In the genomic region with DNA sequence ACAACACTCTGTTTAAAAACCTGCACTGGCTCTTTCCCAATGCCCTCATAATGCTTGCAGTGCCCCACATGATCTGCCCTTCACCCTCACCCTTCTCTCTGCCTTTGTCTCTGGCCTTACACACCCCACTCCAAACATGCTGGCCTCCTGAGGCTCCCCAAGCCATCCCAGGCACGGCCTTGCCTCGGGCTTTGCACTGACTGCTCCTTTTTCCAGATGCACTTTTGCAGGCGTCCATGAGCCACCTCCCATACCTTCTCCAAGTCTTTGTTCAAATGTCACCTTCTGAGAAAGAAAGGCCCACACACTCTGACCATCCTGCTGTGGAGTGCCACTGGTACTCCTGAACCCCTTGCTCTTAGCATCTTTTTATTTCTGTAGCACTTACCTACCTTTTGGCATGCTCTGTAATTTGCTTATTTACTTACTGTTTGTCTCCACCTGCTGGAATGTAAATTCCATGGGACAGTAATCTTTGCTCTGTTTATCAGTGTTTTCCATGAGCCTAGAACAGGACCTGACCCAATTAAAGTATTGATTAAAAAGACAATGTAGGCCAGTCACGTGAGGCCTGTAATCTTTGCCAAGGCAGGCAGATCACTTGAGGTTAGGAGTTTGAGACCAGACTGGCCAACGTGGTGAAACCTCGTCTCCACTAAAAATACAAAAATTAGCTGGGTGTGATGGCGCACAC, we compare ENCODE assay signal across 3 cellular contexts.
A peak's percentile ranks its signal among the peaks of the same experiment; 100 is the strongest.
TF ChIP-seq lines count a peak whose summit lies in the region.

No MANE protein-coding gene starts in this region.

TF ChIP-seq in HCT116, 20 proteins besides CTCF, POLR2A, EP300 and RAD21 (continues in another document):
- no peak for TF ChIP-seq CBX3 (IDR thresholded peaks at IDR 0.05; ENCODE audit: low read depth)
- TF ChIP-seq, protein P1, sequence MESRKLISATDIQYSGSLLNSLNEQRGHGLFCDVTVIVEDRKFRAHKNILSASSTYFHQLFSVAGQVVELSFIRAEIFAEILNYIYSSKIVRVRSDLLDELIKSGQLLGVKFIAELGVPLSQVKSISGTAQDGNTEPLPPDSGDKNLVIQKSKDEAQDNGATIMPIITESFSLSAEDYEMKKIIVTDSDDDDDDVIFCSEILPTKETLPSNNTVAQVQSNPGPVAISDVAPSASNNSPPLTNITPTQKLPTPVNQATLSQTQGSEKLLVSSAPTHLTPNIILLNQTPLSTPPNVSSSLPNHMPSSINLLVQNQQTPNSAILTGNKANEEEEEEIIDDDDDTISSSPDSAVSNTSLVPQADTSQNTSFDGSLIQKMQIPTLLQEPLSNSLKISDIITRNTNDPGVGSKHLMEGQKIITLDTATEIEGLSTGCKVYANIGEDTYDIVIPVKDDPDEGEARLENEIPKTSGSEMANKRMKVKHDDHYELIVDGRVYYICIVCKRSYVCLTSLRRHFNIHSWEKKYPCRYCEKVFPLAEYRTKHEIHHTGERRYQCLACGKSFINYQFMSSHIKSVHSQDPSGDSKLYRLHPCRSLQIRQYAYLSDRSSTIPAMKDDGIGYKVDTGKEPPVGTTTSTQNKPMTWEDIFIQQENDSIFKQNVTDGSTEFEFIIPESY (IDR thresholded peaks at IDR 0.05; ENCODE audit: extremely low read depth, insufficient replicate concordance, low read length), result no peak
- TF ChIP-seq TCF7L2 (IDR thresholded peaks at IDR 0.05; ENCODE audit: borderline replicate concordance, extremely low read depth, insufficient read depth, insufficient read length), result no peak
- TF ChIP-seq YY1 (IDR thresholded peaks at IDR 0.05; ENCODE audit: extremely low read depth, insufficient replicate concordance, low read depth, low read length), result no peak
- TF ChIP-seq EGR1 (IDR thresholded peaks at IDR 0.05; ENCODE audit: low read depth), result no peak
- no peak for TF ChIP-seq SRF (IDR thresholded peaks at IDR 0.05; ENCODE audit: low read depth)
- TF ChIP-seq EZH2 (IDR thresholded peaks at IDR 0.05), result no peak
- TF ChIP-seq, protein P2, sequence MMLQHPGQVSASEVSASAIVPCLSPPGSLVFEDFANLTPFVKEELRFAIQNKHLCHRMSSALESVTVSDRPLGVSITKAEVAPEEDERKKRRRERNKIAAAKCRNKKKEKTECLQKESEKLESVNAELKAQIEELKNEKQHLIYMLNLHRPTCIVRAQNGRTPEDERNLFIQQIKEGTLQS (IDR thresholded peaks at IDR 0.05), result no peak
- TF ChIP-seq POLR2AphosphoS5 (IDR thresholded peaks at IDR 0.05; ENCODE audit: low read depth, low read length), result no peak
- no peak for TF ChIP-seq ELF1 (IDR thresholded peaks at IDR 0.05; ENCODE audit: borderline replicate concordance, low read depth)
- TF ChIP-seq SIN3A (IDR thresholded peaks at IDR 0.05; ENCODE audit: low read depth), result no peak
- TF ChIP-seq, protein P3, sequence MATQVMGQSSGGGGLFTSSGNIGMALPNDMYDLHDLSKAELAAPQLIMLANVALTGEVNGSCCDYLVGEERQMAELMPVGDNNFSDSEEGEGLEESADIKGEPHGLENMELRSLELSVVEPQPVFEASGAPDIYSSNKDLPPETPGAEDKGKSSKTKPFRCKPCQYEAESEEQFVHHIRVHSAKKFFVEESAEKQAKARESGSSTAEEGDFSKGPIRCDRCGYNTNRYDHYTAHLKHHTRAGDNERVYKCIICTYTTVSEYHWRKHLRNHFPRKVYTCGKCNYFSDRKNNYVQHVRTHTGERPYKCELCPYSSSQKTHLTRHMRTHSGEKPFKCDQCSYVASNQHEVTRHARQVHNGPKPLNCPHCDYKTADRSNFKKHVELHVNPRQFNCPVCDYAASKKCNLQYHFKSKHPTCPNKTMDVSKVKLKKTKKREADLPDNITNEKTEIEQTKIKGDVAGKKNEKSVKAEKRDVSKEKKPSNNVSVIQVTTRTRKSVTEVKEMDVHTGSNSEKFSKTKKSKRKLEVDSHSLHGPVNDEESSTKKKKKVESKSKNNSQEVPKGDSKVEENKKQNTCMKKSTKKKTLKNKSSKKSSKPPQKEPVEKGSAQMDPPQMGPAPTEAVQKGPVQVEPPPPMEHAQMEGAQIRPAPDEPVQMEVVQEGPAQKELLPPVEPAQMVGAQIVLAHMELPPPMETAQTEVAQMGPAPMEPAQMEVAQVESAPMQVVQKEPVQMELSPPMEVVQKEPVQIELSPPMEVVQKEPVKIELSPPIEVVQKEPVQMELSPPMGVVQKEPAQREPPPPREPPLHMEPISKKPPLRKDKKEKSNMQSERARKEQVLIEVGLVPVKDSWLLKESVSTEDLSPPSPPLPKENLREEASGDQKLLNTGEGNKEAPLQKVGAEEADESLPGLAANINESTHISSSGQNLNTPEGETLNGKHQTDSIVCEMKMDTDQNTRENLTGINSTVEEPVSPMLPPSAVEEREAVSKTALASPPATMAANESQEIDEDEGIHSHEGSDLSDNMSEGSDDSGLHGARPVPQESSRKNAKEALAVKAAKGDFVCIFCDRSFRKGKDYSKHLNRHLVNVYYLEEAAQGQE (IDR thresholded peaks at IDR 0.05; ENCODE audit: low read depth), result no peak
- TF ChIP-seq FOSL1 (IDR thresholded peaks at IDR 0.05; ENCODE audit: low read depth), result no peak

TF ChIP-seq in K562, 482 proteins besides CTCF, POLR2A, EP300 and RAD21:
- TF ChIP-seq BDP1 (IDR thresholded peaks at IDR 0.05; ENCODE audit: insufficient read depth, insufficient read length), result no peak
- TF ChIP-seq ZNF121 (CRISPR knock-in tag; conservative IDR thresholded peaks at IDR 0.05), result peak; percentile 16; the same call in 1 of the 2 replicates

TF ChIP-seq in HepG2, 621 proteins besides CTCF, POLR2A, EP300 and RAD21 (continues in another document):
- TF ChIP-seq MTF1 (CRISPR knock-in tag; IDR thresholded peaks at IDR 0.05), result no peak
- no peak for TF ChIP-seq RORA (CRISPR knock-in tag; IDR thresholded peaks at IDR 0.05)
- TF ChIP-seq ZNF850 (CRISPR knock-in tag; conservative IDR thresholded peaks at IDR 0.05), result no peak
- TF ChIP-seq SOX6 (IDR thresholded peaks at IDR 0.05), result no peak
- TF ChIP-seq SOX6 (CRISPR knock-in tag; IDR thresholded peaks at IDR 0.05), result peak; percentile 39; the same call in 1 of the 2 replicates
- TF ChIP-seq, protein P4, sequence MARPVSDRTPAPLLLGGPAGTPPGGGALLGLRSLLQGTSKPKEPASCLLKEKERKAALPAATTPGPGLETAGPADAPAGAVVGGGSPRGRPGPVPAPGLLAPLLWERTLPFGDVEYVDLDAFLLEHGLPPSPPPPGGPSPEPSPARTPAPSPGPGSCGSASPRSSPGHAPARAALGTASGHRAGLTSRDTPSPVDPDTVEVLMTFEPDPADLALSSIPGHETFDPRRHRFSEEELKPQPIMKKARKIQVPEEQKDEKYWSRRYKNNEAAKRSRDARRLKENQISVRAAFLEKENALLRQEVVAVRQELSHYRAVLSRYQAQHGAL (CRISPR knock-in tag; IDR thresholded peaks at IDR 0.05; ENCODE audit: not compliant biosample characterization), result no peak
- 0 out of 2 replicates have a peak, but pooled peaks have one; percentile 29 for TF ChIP-seq ZNF274 (CRISPR knock-in tag; IDR thresholded peaks at IDR 0.05)
- TF ChIP-seq KLF13 (CRISPR knock-in tag; IDR thresholded peaks at IDR 0.05), result 0 out of 2 replicates have a peak, but pooled peaks have one; percentile 52
- no peak for TF ChIP-seq MLLT10 (CRISPR knock-in tag; IDR thresholded peaks at IDR 0.05)
- TF ChIP-seq, protein P3 (IDR thresholded peaks at IDR 0.05; ENCODE audit: borderline replicate concordance in 1 of 2, low read depth in 1 of 2, low read length in 2 of 2), result no peak
- TF ChIP-seq, protein P5, sequence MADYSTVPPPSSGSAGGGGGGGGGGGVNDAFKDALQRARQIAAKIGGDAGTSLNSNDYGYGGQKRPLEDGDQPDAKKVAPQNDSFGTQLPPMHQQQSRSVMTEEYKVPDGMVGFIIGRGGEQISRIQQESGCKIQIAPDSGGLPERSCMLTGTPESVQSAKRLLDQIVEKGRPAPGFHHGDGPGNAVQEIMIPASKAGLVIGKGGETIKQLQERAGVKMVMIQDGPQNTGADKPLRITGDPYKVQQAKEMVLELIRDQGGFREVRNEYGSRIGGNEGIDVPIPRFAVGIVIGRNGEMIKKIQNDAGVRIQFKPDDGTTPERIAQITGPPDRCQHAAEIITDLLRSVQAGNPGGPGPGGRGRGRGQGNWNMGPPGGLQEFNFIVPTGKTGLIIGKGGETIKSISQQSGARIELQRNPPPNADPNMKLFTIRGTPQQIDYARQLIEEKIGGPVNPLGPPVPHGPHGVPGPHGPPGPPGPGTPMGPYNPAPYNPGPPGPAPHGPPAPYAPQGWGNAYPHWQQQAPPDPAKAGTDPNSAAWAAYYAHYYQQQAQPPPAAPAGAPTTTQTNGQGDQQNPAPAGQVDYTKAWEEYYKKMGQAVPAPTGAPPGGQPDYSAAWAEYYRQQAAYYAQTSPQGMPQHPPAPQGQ (CRISPR knock-in tag; IDR thresholded peaks at IDR 0.05; ENCODE audit: borderline replicate concordance), result no peak
- peak; percentile 31; the same call in 1 of the 2 replicates for TF ChIP-seq FOXA1 (IDR thresholded peaks at IDR 0.05)
- TF ChIP-seq FOXA1 (CRISPR knock-in tag; IDR thresholded peaks at IDR 0.05), result peak; percentile 90
- TF ChIP-seq FOXA3 (CRISPR knock-in tag; IDR thresholded peaks at IDR 0.05), result peak; percentile 77
- TF ChIP-seq ZMYM2 (CRISPR knock-in tag; IDR thresholded peaks at IDR 0.05), result 0 out of 2 replicates have a peak, but pooled peaks have one; percentile 14
- TF ChIP-seq NCOA2 (CRISPR knock-in tag; IDR thresholded peaks at IDR 0.05), result no peak
- no peak for TF ChIP-seq ZNF703 (CRISPR knock-in tag; IDR thresholded peaks at IDR 0.05; ENCODE audit: borderline replicate concordance)
- TF ChIP-seq, protein P6, sequence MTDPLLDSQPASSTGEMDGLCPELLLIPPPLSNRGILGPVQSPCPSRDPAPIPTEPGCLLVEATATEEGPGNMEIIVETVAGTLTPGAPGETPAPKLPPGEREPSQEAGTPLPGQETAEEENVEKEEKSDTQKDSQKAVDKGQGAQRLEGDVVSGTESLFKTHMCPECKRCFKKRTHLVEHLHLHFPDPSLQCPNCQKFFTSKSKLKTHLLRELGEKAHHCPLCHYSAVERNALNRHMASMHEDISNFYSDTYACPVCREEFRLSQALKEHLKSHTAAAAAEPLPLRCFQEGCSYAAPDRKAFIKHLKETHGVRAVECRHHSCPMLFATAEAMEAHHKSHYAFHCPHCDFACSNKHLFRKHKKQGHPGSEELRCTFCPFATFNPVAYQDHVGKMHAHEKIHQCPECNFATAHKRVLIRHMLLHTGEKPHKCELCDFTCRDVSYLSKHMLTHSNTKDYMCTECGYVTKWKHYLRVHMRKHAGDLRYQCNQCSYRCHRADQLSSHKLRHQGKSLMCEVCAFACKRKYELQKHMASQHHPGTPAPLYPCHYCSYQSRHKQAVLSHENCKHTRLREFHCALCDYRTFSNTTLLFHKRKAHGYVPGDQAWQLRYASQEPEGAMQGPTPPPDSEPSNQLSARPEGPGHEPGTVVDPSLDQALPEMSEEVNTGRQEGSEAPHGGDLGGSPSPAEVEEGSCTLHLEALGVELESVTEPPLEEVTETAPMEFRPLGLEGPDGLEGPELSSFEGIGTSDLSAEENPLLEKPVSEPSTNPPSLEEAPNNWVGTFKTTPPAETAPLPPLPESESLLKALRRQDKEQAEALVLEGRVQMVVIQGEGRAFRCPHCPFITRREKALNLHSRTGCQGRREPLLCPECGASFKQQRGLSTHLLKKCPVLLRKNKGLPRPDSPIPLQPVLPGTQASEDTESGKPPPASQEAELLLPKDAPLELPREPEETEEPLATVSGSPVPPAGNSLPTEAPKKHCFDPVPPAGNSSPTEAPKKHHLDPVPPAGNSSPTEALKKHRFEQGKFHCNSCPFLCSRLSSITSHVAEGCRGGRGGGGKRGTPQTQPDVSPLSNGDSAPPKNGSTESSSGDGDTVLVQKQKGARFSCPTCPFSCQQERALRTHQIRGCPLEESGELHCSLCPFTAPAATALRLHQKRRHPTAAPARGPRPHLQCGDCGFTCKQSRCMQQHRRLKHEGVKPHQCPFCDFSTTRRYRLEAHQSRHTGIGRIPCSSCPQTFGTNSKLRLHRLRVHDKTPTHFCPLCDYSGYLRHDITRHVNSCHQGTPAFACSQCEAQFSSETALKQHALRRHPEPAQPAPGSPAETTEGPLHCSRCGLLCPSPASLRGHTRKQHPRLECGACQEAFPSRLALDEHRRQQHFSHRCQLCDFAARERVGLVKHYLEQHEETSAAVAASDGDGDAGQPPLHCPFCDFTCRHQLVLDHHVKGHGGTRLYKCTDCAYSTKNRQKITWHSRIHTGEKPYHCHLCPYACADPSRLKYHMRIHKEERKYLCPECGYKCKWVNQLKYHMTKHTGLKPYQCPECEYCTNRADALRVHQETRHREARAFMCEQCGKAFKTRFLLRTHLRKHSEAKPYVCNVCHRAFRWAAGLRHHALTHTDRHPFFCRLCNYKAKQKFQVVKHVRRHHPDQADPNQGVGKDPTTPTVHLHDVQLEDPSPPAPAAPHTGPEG (CRISPR knock-in tag; IDR thresholded peaks at IDR 0.05), result no peak
- no peak for TF ChIP-seq CCAR2 (optimal IDR thresholded peaks at IDR 0.05; ENCODE audit: low read depth, low read length)
- no peak for TF ChIP-seq MTF2 (CRISPR knock-in tag; IDR thresholded peaks at IDR 0.05; ENCODE audit: borderline replicate concordance)
- TF ChIP-seq MAZ (IDR thresholded peaks at IDR 0.05; ENCODE audit: borderline replicate concordance, low read depth, low read length), result no peak
- TF ChIP-seq MAZ (CRISPR knock-in tag; IDR thresholded peaks at IDR 0.05; ENCODE audit: low read depth), result no peak
- no peak for TF ChIP-seq PHF5A (CRISPR knock-in tag; IDR thresholded peaks at IDR 0.05; ENCODE audit: low read depth, unreplicated experiment)
- TF ChIP-seq ZNF225 (CRISPR knock-in tag; IDR thresholded peaks at IDR 0.05), result no peak
